Comparison of ENCODE assay signal across 8 cellular contexts in genomic region chr13:45047394-45048328, GRCh38. TPM values are rescaled to one million over a fixed set of nuclear protein-coding genes. Genes with fewer than 3 reads are reported as not detected.
A peak's percentile ranks its signal among the peaks of the same experiment; 100 is the strongest.
DNase-seq lines count a peak whose midpoint lies in the region; ATAC-seq, FAIRE-seq and TF ChIP-seq lines count a peak whose summit lies in the region.

No MANE protein-coding gene starts in this region.

- intact Hi-C loops in dorsolateral prefrontal cortex (cut with DNase I) (loop anchor here (1.0 to 5.0 kb wide), 8 partner anchors 75 to 264 kb away; partner anchors contain the start of gene GTF2F2 (in 2 of the 2)), HepG2 (cut with micrococcal nuclease; ENCODE audit: unreplicated experiment) (loop anchor here (1.0 to 2.0 kb wide), 4 partner anchors 73 to 347 kb away; partner anchors contain the start of gene GTF2F2)

- H4K20me1 ChIP-seq in HepG2 (ENCODE audit: insufficient read depth, low read length), result no peaks in the 10 kb centered on the region

- DNase-seq in NCI-H526 treated with DMSO at 0.1 percent for 48 hours (lab: John Stamatoyannopoulos, UW) (peak; percentile 89), dorsolateral prefrontal cortex (peak; percentile 59 to 87 (median 84)), HepG2 (ENCODE audit: low spot score) (peak; percentile 51)
- peak; percentile 71 to 75 for DNase-seq in activated CD4-positive, alpha-beta T cell treated with anti-CD3 and anti-CD28 coated beads, Interleukin-2, amount 50 U/mL, for 4 hours
- DNase-seq in stimulated activated CD4-positive, alpha-beta T cell treated with anti-CD3 and anti-CD28 coated beads, Interleukin-2, amount 100 ng/mL, for 48 hours, result peak; percentile 73 to 74

- peak; percentile 74 for ATAC-seq in HG03280 (IDR thresholded peaks at IDR 0.05; ENCODE audit: unreplicated experiment)
- ATAC-seq in HepG2, result peak; percentile 90
- ATAC-seq in HG03159 (IDR thresholded peaks at IDR 0.05; ENCODE audit: unreplicated experiment), result no peak

- in situ Hi-C loops in HepG2 (cut with HindIII; ENCODE audit: extremely low pct_ligation_motif_present, low pct_unique_long_range_greater_than_20kb), result loop anchor here (5.0 to 25.0 kb wide), 3 partner anchors 235 to 465 kb away; no protein-coding TSS in a partner anchor

- H3K4me3 ChIP-seq in dorsolateral prefrontal cortex (peak overlapping the region; percentile 37 to 77 (median 59)), HepG2 (replicated peaks in 1 of 3; ENCODE audit: insufficient read depth in 1 of 3, low read depth in 2 of 3, low read length in 3 of 3) (peak overlapping the region; percentile 63 to 72 (median 65); a peak in 5 of 6 replicates)

- CTCF ChIA-PET in HepG2 (lab: Yijun Ruan, JAX; ENCODE audit: low intra/inter-chr PET ratio, low total read pairs), result interaction anchor here (1.3 to 4.0 kb wide), 4 partner anchors 73 to 263 kb away, joined by 7 to 50 read pairs (median 24); partner anchors contain the start of gene GTF2F2

- POLR2A ChIA-PET in HepG2 (lab: Yijun Ruan, JAX), result interaction anchor here (1.2 kb wide), 1 partner anchor 234 kb away, joined by 4 read pairs; no protein-coding TSS in a partner anchor

- no peaks in the 10 kb centered on the region for H3K27me3 ChIP-seq in dorsolateral prefrontal cortex
- H3K27me3 ChIP-seq in HepG2 (ENCODE audit: control insufficient read depth in 1 of 2, insufficient read depth in 2 of 2, low read length in 2 of 2), result no peaks in the 10 kb centered on the region; a peak in 1 of 5 replicates

- peak overlapping the region; percentile 95 for H3K4me2 ChIP-seq in HepG2 (ENCODE audit: low read depth, low read length)

- H3K4me1 ChIP-seq in HepG2 (ENCODE audit: insufficient read depth, low read length), result peaks cover 12% of the 10 kb centered on the region

- WGBS in HepG2 (ENCODE audit: low lambda C conversion rate), result 15% methylated on average over 10 of the region's 10 CpGs

- TF ChIP-seq POLR2A in HepG2 (IDR thresholded peaks at IDR 0.05; ENCODE audit: insufficient read depth in 1 of 2, low read depth in 2 of 2, low read length in 2 of 2), result no peak

- peak; percentile 88 for TF ChIP-seq RAD21 in HepG2 (CRISPR knock-in tag; IDR thresholded peaks at IDR 0.05)

- H3K9me3 ChIP-seq in HepG2 (ENCODE audit: low read length), result no peaks in the 10 kb centered on the region

- peak overlapping the region; percentile 99 for H2AFZ ChIP-seq in HepG2 (ENCODE audit: low read length)

- TF ChIP-seq CTCF in GM12873 (IDR thresholded peaks at IDR 0.05; ENCODE audit: insufficient read depth, low read depth, low read length, missing control alignments) (peak; percentile 96), dorsolateral prefrontal cortex (IDR thresholded peaks at IDR 0.05 in 54 of 56, conservative IDR thresholded peaks at IDR 0.05 in 2 of 56; ENCODE audit: low read depth in 1 of 56, partially characterized antibody in 56 of 56) (peak; percentile 80 to 97 (median 89)), HepG2 (CRISPR knock-in tag; IDR thresholded peaks at IDR 0.05) (peak; percentile 91)

- H3K36me3 ChIP-seq in HepG2 (replicated peaks in 1 of 2; ENCODE audit: control insufficient read depth in 1 of 2, insufficient read depth in 2 of 2, low read length in 2 of 2), result no peaks in the 10 kb centered on the region

- H3K9ac ChIP-seq in HepG2 (ENCODE audit: insufficient read depth, low read depth, low read length), result 0 out of 2 replicates have a peak overlapping the region, but pooled peaks have one; percentile 30

- BruUV-seq in HepG2 (replicated peaks; lab: Mats Ljungman, UMichigan), result no TSS peak

- peak; percentile 77 for FAIRE-seq in HepG2 (lab: Jason Lieb, UNC)

- no peaks in the 10 kb centered on the region for H3K79me2 ChIP-seq in HepG2 (ENCODE audit: insufficient read depth, low read length)

- H3K27ac ChIP-seq in dorsolateral prefrontal cortex (peak overlapping the region in 58 of 59 donors; percentile 32 to 97 (median 84)), HepG2 (ENCODE audit: extremely low read length, insufficient read depth, low read length) (no peak overlapping the region)

- TF ChIP-seq EP300 in HepG2 (IDR thresholded peaks at IDR 0.05; ENCODE audit: low read depth in 2 of 2, low read length in 2 of 2) (no peak), HepG2 (CRISPR knock-in tag; IDR thresholded peaks at IDR 0.05; ENCODE audit: borderline replicate concordance) (no peak)

TF ChIP-seq in HepG2, 621 proteins besides CTCF, POLR2A, EP300 and RAD21 (continues in another document):
- TF ChIP-seq ERF (CRISPR knock-in tag; IDR thresholded peaks at IDR 0.05) (0 out of 2 replicates have a peak, but pooled peaks have one; percentile 22), FOXC1 (CRISPR knock-in tag; IDR thresholded peaks at IDR 0.05; ENCODE audit: borderline replicate concordance) (0 out of 2 replicates have a peak, but pooled peaks have one; percentile 28), KDM5A (IDR thresholded peaks at IDR 0.05; ENCODE audit: borderline replicate concordance, low read length) (peak; percentile 28; the same call in 1 of the 2 replicates)

RNA-seq across cellular contexts. Expression of gene GPALPP1, which starts 58.3 kb away (rescaled TPM):
- 10 to 100 TPM; 33.6 to 63.8 (median 48.2) TPM for total RNA-seq in dorsolateral prefrontal cortex
- total RNA-seq in HepG2 (2016; rRNA removed; fragmentation: Illumina TruSeq; extraction: Trizol), result 23.1 and 34.2 TPM in 2 replicates
- 8.3 and 11.5 TPM in 2 replicates for total RNA-seq in HepG2 (2016; cell fraction: cytosol; rRNA removed; fragmentation: Illumina TruSeq; extraction: Trizol; ENCODE audit: low read depth)
- total RNA-seq in HepG2 (2016; cell fraction: insoluble cytoplasmic fraction; rRNA removed; fragmentation: Illumina TruSeq; extraction: Trizol), result 23.6 and 33.9 TPM in 2 replicates
- 8.1 and 10.4 TPM in 2 replicates for total RNA-seq in HepG2 (2016; cell fraction: membrane; rRNA removed; fragmentation: Illumina TruSeq; extraction: Trizol)
- 18.5 and 21.7 TPM in 2 replicates for total RNA-seq in HepG2 (2016; cell fraction: nucleus; rRNA removed; fragmentation: Illumina TruSeq; extraction: Trizol)
- 12.1 and 13.8 TPM in 2 replicates for polyA plus RNA-seq in HepG2 (2011; rRNA removed)
- polyA plus RNA-seq in HepG2 (2011; cell fraction: cytosol; rRNA removed), result 4.9 and 6.4 TPM in 2 replicates
- polyA plus RNA-seq in HepG2 (2011; cell fraction: nucleus; rRNA removed), result 16.6 and 17.5 TPM in 2 replicates
- polyA plus RNA-seq in HepG2 (2012), result 13.0 and 15.0 TPM in 2 replicates
- 1.3 and 2.6 TPM in 2 replicates for polyA plus RNA-seq in HepG2 (2016; cell fraction: cytosol; fragmentation: Illumina TruSeq; extraction: Trizol; ENCODE audit: low read depth)
- polyA plus RNA-seq in HepG2 (2016; cell fraction: insoluble cytoplasmic fraction; fragmentation: Illumina TruSeq; extraction: Trizol; ENCODE audit: low read depth), result 26.5 and 26.8 TPM in 2 replicates
- polyA plus RNA-seq in HepG2 (2016; cell fraction: membrane; fragmentation: Illumina TruSeq; extraction: Trizol; ENCODE audit: low read depth), result 3.3 and 3.6 TPM in 2 replicates
- polyA plus RNA-seq in HepG2 (2016; cell fraction: nucleus; fragmentation: Illumina TruSeq; extraction: Trizol; ENCODE audit: insufficient read depth, low read depth), result 19.7 and 23.2 TPM in 2 replicates
- 13.5 and 19.1 TPM in 2 replicates for polyA minus RNA-seq in HepG2 (2011; rRNA and poly(A)+ RNA removed; ENCODE audit: low replicate concordance)
- 10.3 and 11.6 TPM in 2 replicates for polyA minus RNA-seq in HepG2 (2011; cell fraction: cytosol; rRNA and poly(A)+ RNA removed)
- polyA minus RNA-seq in HepG2 (2011; cell fraction: nucleus; rRNA and poly(A)+ RNA removed), result 49.1 and 49.7 TPM in 2 replicates

RNA-seq across cellular contexts. Expression of gene NUFIP1, which starts 58.4 kb away (rescaled TPM):
- 10 to 100 TPM in 1 of 120 experiments, 1 to 10 TPM in 119; 3.6 to 10.1 (median 6.9) TPM for total RNA-seq in dorsolateral prefrontal cortex
- total RNA-seq in HepG2 (2016; rRNA removed; fragmentation: Illumina TruSeq; extraction: Trizol), result 10.3 and 12.0 TPM in 2 replicates
- 3.4 and 3.8 TPM in 2 replicates for total RNA-seq in HepG2 (2016; cell fraction: cytosol; rRNA removed; fragmentation: Illumina TruSeq; extraction: Trizol; ENCODE audit: low read depth)
- 9.8 and 11.4 TPM in 2 replicates for total RNA-seq in HepG2 (2016; cell fraction: insoluble cytoplasmic fraction; rRNA removed; fragmentation: Illumina TruSeq; extraction: Trizol)
- total RNA-seq in HepG2 (2016; cell fraction: membrane; rRNA removed; fragmentation: Illumina TruSeq; extraction: Trizol), result 5.0 and 5.9 TPM in 2 replicates
- 7.4 and 8.7 TPM in 2 replicates for total RNA-seq in HepG2 (2016; cell fraction: nucleus; rRNA removed; fragmentation: Illumina TruSeq; extraction: Trizol)
- polyA plus RNA-seq in HepG2 (2011; rRNA removed), result 1.4 and 1.9 TPM in 2 replicates
- polyA plus RNA-seq in HepG2 (2011; cell fraction: cytosol; rRNA removed), result 1.5 and 1.7 TPM in 2 replicates
- 1.9 and 2.8 TPM in 2 replicates for polyA plus RNA-seq in HepG2 (2011; cell fraction: nucleus; rRNA removed)
- 5.4 and 7.3 TPM in 2 replicates for polyA plus RNA-seq in HepG2 (2012)
- 1.2 and 1.3 TPM in 2 replicates for polyA plus RNA-seq in HepG2 (2016; cell fraction: cytosol; fragmentation: Illumina TruSeq; extraction: Trizol; ENCODE audit: low read depth)
- polyA plus RNA-seq in HepG2 (2016; cell fraction: insoluble cytoplasmic fraction; fragmentation: Illumina TruSeq; extraction: Trizol; ENCODE audit: low read depth), result 11.9 and 12.5 TPM in 2 replicates
- polyA plus RNA-seq in HepG2 (2016; cell fraction: membrane; fragmentation: Illumina TruSeq; extraction: Trizol; ENCODE audit: low read depth), result 2.1 and 2.5 TPM in 2 replicates
- polyA plus RNA-seq in HepG2 (2016; cell fraction: nucleus; fragmentation: Illumina TruSeq; extraction: Trizol; ENCODE audit: insufficient read depth, low read depth), result 8.4 and 8.6 TPM in 2 replicates
- 1.1 and 2.5 TPM in 2 replicates for polyA minus RNA-seq in HepG2 (2011; rRNA and poly(A)+ RNA removed; ENCODE audit: low replicate concordance)
- 2.8 and 2.9 TPM in 2 replicates for polyA minus RNA-seq in HepG2 (2011; cell fraction: cytosol; rRNA and poly(A)+ RNA removed)
- 4.6 and 5.1 TPM in 2 replicates for polyA minus RNA-seq in HepG2 (2011; cell fraction: nucleus; rRNA and poly(A)+ RNA removed)
